ENCODE assay signal across 2 cellular contexts in the genomic region with DNA sequence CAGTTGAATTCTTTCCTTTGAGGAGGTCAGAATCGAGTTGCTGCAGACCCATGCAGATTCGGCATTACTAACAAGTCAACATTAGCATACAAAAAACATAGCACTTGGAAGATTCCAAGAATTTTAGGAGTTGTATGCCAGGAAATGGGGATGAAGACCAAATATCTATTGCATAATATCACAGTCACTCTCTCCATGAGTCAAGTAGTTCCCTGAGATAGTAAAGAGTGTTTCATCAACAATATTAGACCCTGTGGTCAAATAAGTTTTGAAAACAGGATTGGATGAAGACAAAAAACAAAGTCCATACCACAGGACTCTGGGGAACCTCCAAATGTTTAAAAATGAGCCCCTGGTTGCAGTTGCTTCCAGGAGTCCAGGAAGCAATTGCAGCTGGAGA.
TF ChIP-seq lines count a peak whose summit lies in the region.

No MANE protein-coding gene starts in this region.

TF ChIP-seq in liver, 16 proteins besides CTCF, POLR2A, EP300 and RAD21:
- TF ChIP-seq, protein P1, sequence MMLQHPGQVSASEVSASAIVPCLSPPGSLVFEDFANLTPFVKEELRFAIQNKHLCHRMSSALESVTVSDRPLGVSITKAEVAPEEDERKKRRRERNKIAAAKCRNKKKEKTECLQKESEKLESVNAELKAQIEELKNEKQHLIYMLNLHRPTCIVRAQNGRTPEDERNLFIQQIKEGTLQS (IDR thresholded peaks at IDR 0.05) = peak; percentile 22
- TF ChIP-seq JUND (IDR thresholded peaks at IDR 0.05) = peak; percentile 46 to 93
- peak in 1 of 2 donors; percentile 44 for TF ChIP-seq HNF4A (conservative IDR thresholded peaks at IDR 0.05)
- TF ChIP-seq, protein P2, sequence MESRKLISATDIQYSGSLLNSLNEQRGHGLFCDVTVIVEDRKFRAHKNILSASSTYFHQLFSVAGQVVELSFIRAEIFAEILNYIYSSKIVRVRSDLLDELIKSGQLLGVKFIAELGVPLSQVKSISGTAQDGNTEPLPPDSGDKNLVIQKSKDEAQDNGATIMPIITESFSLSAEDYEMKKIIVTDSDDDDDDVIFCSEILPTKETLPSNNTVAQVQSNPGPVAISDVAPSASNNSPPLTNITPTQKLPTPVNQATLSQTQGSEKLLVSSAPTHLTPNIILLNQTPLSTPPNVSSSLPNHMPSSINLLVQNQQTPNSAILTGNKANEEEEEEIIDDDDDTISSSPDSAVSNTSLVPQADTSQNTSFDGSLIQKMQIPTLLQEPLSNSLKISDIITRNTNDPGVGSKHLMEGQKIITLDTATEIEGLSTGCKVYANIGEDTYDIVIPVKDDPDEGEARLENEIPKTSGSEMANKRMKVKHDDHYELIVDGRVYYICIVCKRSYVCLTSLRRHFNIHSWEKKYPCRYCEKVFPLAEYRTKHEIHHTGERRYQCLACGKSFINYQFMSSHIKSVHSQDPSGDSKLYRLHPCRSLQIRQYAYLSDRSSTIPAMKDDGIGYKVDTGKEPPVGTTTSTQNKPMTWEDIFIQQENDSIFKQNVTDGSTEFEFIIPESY (IDR thresholded peaks at IDR 0.05) = no peak
- TF ChIP-seq TAF1 (conservative IDR thresholded peaks at IDR 0.05) = no peak
- TF ChIP-seq, protein P3, sequence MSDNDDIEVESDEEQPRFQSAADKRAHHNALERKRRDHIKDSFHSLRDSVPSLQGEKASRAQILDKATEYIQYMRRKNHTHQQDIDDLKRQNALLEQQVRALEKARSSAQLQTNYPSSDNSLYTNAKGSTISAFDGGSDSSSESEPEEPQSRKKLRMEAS (IDR thresholded peaks at IDR 0.05) = no peak
- TF ChIP-seq NR2F2 (IDR thresholded peaks at IDR 0.05) = no peak
- TF ChIP-seq FOXA2 (IDR thresholded peaks at IDR 0.05) = no peak
- no peak for TF ChIP-seq GABPA (IDR thresholded peaks at IDR 0.05 in 1 of 2, conservative IDR thresholded peaks at IDR 0.05 in 1 of 2)
- peak in 1 of 2 donors; percentile 27 for TF ChIP-seq RXRA (IDR thresholded peaks at IDR 0.05)
- TF ChIP-seq, protein P4, sequence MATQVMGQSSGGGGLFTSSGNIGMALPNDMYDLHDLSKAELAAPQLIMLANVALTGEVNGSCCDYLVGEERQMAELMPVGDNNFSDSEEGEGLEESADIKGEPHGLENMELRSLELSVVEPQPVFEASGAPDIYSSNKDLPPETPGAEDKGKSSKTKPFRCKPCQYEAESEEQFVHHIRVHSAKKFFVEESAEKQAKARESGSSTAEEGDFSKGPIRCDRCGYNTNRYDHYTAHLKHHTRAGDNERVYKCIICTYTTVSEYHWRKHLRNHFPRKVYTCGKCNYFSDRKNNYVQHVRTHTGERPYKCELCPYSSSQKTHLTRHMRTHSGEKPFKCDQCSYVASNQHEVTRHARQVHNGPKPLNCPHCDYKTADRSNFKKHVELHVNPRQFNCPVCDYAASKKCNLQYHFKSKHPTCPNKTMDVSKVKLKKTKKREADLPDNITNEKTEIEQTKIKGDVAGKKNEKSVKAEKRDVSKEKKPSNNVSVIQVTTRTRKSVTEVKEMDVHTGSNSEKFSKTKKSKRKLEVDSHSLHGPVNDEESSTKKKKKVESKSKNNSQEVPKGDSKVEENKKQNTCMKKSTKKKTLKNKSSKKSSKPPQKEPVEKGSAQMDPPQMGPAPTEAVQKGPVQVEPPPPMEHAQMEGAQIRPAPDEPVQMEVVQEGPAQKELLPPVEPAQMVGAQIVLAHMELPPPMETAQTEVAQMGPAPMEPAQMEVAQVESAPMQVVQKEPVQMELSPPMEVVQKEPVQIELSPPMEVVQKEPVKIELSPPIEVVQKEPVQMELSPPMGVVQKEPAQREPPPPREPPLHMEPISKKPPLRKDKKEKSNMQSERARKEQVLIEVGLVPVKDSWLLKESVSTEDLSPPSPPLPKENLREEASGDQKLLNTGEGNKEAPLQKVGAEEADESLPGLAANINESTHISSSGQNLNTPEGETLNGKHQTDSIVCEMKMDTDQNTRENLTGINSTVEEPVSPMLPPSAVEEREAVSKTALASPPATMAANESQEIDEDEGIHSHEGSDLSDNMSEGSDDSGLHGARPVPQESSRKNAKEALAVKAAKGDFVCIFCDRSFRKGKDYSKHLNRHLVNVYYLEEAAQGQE (IDR thresholded peaks at IDR 0.05) = no peak
- TF ChIP-seq FOXA1 (IDR thresholded peaks at IDR 0.05) = no peak
- TF ChIP-seq YY1 (IDR thresholded peaks at IDR 0.05) = no peak
- peak in 1 of 2 donors; percentile 36 for TF ChIP-seq EGR1 (IDR thresholded peaks at IDR 0.05; ENCODE audit: low read depth in 2 of 2)
- TF ChIP-seq HNF4G (IDR thresholded peaks at IDR 0.05) = no peak

TF ChIP-seq in HepG2, 621 proteins besides CTCF, POLR2A, EP300 and RAD21:
- no peak for TF ChIP-seq KDM4B (CRISPR knock-in tag; IDR thresholded peaks at IDR 0.05)
- TF ChIP-seq, protein P5, sequence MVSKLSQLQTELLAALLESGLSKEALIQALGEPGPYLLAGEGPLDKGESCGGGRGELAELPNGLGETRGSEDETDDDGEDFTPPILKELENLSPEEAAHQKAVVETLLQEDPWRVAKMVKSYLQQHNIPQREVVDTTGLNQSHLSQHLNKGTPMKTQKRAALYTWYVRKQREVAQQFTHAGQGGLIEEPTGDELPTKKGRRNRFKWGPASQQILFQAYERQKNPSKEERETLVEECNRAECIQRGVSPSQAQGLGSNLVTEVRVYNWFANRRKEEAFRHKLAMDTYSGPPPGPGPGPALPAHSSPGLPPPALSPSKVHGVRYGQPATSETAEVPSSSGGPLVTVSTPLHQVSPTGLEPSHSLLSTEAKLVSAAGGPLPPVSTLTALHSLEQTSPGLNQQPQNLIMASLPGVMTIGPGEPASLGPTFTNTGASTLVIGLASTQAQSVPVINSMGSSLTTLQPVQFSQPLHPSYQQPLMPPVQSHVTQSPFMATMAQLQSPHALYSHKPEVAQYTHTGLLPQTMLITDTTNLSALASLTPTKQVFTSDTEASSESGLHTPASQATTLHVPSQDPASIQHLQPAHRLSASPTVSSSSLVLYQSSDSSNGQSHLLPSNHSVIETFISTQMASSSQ (IDR thresholded peaks at IDR 0.05; ENCODE audit: low read depth) = no peak
- TF ChIP-seq, protein P5 (CRISPR knock-in tag; IDR thresholded peaks at IDR 0.05; ENCODE audit: borderline replicate concordance) = no peak
- TF ChIP-seq ZNF589 (CRISPR knock-in tag; conservative IDR thresholded peaks at IDR 0.05) = no peak
- TF ChIP-seq FOXM1 (CRISPR knock-in tag; IDR thresholded peaks at IDR 0.05) = no peak
- no peak for TF ChIP-seq ATF7 (IDR thresholded peaks at IDR 0.05)
- no peak for TF ChIP-seq ATF7 (CRISPR knock-in tag; IDR thresholded peaks at IDR 0.05)
- no peak for TF ChIP-seq NFE2 (CRISPR knock-in tag; IDR thresholded peaks at IDR 0.05)
- TF ChIP-seq, protein P6, sequence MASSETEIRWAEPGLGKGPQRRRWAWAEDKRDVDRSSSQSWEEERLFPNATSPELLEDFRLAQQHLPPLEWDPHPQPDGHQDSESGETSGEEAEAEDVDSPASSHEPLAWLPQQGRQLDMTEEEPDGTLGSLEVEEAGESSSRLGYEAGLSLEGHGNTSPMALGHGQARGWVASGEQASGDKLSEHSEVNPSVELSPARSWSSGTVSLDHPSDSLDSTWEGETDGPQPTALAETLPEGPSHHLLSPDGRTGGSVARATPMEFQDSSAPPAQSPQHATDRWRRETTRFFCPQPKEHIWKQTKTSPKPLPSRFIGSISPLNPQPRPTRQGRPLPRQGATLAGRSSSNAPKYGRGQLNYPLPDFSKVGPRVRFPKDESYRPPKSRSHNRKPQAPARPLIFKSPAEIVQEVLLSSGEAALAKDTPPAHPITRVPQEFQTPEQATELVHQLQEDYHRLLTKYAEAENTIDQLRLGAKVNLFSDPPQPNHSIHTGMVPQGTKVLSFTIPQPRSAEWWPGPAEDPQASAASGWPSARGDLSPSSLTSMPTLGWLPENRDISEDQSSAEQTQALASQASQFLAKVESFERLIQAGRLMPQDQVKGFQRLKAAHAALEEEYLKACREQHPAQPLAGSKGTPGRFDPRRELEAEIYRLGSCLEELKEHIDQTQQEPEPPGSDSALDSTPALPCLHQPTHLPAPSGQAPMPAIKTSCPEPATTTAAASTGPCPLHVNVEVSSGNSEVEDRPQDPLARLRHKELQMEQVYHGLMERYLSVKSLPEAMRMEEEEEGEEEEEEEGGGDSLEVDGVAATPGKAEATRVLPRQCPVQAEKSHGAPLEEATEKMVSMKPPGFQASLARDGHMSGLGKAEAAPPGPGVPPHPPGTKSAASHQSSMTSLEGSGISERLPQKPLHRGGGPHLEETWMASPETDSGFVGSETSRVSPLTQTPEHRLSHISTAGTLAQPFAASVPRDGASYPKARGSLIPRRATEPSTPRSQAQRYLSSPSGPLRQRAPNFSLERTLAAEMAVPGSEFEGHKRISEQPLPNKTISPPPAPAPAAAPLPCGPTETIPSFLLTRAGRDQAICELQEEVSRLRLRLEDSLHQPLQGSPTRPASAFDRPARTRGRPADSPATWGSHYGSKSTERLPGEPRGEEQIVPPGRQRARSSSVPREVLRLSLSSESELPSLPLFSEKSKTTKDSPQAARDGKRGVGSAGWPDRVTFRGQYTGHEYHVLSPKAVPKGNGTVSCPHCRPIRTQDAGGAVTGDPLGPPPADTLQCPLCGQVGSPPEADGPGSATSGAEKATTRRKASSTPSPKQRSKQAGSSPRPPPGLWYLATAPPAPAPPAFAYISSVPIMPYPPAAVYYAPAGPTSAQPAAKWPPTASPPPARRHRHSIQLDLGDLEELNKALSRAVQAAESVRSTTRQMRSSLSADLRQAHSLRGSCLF (CRISPR knock-in tag; IDR thresholded peaks at IDR 0.05; ENCODE audit: borderline replicate concordance) = no peak
- TF ChIP-seq ZNF775 (CRISPR knock-in tag; IDR thresholded peaks at IDR 0.05; ENCODE audit: borderline replicate concordance) = no peak
- TF ChIP-seq ZSCAN25 (CRISPR knock-in tag; IDR thresholded peaks at IDR 0.05) = no peak
- no peak for TF ChIP-seq SOX5 (CRISPR knock-in tag; IDR thresholded peaks at IDR 0.05; ENCODE audit: borderline replicate concordance)
- TF ChIP-seq RBM39 (IDR thresholded peaks at IDR 0.05; ENCODE audit: low read depth, low read length, poor library complexity, severe bottlenecking) = no peak
- TF ChIP-seq ZKSCAN5 (CRISPR knock-in tag; IDR thresholded peaks at IDR 0.05) = no peak
- TF ChIP-seq, protein P7, sequence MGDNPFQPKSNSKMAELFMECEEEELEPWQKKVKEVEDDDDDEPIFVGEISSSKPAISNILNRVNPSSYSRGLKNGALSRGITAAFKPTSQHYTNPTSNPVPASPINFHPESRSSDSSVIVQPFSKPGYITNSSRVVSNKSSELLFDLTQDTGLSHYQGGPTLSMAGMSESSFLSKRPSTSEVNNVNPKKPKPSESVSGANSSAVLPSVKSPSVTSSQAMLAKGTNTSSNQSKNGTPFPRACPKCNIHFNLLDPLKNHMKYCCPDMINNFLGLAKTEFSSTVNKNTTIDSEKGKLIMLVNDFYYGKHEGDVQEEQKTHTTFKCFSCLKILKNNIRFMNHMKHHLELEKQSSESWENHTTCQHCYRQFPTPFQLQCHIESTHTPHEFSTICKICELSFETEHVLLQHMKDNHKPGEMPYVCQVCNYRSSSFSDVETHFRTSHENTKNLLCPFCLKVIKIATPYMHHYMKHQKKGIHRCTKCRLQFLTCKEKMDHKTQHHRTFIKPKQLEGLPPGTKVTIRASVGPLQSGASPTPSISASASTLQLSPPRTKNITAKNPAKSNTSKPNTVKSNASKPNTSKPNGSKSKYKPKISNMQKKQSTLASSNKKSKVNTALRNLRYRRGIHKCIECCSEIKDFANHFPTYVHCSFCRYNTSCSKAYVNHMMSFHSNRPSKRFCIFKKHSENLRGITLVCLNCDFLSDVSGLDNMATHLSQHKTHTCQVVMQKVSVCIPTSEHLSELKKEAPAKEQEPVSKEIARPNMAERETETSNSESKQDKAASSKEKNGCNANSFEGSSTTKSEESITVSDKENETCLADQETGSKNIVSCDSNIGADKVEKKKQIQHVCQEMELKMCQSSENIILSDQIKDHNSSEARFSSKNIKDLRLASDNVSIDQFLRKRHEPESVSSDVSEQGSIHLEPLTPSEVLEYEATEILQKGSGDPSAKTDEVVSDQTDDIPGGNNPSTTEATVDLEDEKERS (CRISPR knock-in tag; IDR thresholded peaks at IDR 0.05) = no peak
- TF ChIP-seq PLRG1 (conservative IDR thresholded peaks at IDR 0.05) = no peak
- no peak for TF ChIP-seq PTBP1 (IDR thresholded peaks at IDR 0.05; ENCODE audit: low read depth, low read length, poor library complexity, severe bottlenecking)
TF ChIP-seq in HepG2: peak in this region for 0.
